In the genomic region with DNA sequence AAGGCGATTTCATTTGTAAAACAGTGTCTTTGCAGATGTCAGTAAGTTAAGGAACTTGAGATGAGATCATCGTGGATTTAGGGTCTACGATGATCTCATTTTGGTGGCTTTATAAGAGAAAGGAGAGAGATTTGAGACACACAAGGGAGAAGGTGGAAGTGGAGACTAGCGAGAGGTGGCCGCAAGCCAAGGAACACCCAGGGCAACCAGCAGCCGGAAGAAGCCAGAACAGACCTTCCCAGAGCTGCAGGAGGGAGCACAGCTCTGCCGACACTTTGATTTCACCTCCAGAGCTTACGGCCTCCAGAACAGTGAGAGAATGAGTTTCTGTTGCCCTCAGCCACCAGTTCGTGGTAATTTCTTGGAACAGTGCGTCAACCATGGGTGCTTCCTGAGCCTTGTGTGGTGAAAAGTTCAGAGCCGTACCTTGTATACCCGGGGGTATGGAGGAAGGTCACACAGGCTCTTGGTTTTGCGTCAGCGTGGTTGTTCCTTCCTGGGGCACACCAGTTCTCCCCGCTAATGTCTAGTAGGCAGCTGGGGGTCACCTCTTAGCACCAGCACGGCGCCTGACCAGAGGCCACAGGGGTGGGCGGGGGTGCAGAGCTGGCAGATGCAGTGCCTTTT, we compare ENCODE assay signal across 8 cellular contexts. TPM values are rescaled to one million over a fixed set of nuclear protein-coding genes. Genes with fewer than 3 reads are reported as not detected.
DNase-seq lines count a peak whose midpoint lies in the region; ATAC-seq lines count a peak whose summit lies in the region.

No MANE protein-coding gene starts in this region.

- H3K9me3 ChIP-seq in T-helper 17 cell (ENCODE audit: control insufficient read depth, low read length, poor library complexity, severe bottlenecking) (no peaks in the 10 kb centered on the region), adipocyte (ENCODE audit: control insufficient read depth, low read length) (no peaks in the 10 kb centered on the region)

- H3K36me3 Mint-ChIP-seq in T-helper 17 cell (ENCODE audit: low read depth) = no peaks in the 10 kb centered on the region

- H3K4me1 Mint-ChIP-seq in T-helper 17 cell = peaks cover 12% of the 10 kb centered on the region

- H3K27me3 Mint-ChIP-seq in T-helper 17 cell = no peaks in the 10 kb centered on the region

- peak overlapping the region; percentile 92 for H3K27ac Mint-ChIP-seq in T-helper 17 cell

- peak; percentile 15 to 59 (median 54) for DNase-seq in T-helper 17 cell
- no peak for DNase-seq in adipocyte (ENCODE audit: low read depth)
- DNase-seq in medulla oblongata (ENCODE audit: extremely low spot score) = peak; percentile 66
- DNase-seq in stimulated activated CD8-positive, alpha-beta memory T cell treated with anti-CD3 and anti-CD28 coated beads, Interleukin-4, amount 100 ng/mL, for 1 hour (ENCODE audit: low read depth in 2 of 2, low spot score in 1 of 2) = peak; percentile 26 to 51
- no peak for DNase-seq in NCI-H2107 treated with DMSO at 0.1 percent for 48 hours (lab: John Stamatoyannopoulos, UW; ENCODE audit: unreplicated experiment)

- peaks cover 38% of the 10 kb centered on the region for H3K4me1 ChIP-seq in adipocyte (ENCODE audit: control insufficient read depth, insufficient read depth, low read length)

- H3K9ac ChIP-seq in adipocyte (ENCODE audit: low read length) = peak overlapping the region; percentile 1

- no peaks in the 10 kb centered on the region for H3K27me3 ChIP-seq in adipocyte (replicated peaks; ENCODE audit: control insufficient read depth, insufficient read depth, low read length)

- peak overlapping the region; percentile 38 for H3K4me3 ChIP-seq in adipocyte (ENCODE audit: low read length)

- no peaks in the 10 kb centered on the region for H3K36me3 ChIP-seq in adipocyte (ENCODE audit: control insufficient read depth, insufficient read depth, low read length, severe bottlenecking)

- peak overlapping the region; percentile 83 for H3K4me3 Mint-ChIP-seq in T-helper 17 cell

- ATAC-seq in T-helper 17 cell = peak; percentile 95
- ATAC-seq in GM21737 (IDR thresholded peaks at IDR 0.05; ENCODE audit: unreplicated experiment) = no peak
- ATAC-seq in HG03108 (IDR thresholded peaks at IDR 0.05; ENCODE audit: unreplicated experiment) = no peak
- no peak for ATAC-seq in GM18870 (IDR thresholded peaks at IDR 0.05; ENCODE audit: unreplicated experiment)

RNA-seq across cellular contexts. Expression of a gene that starts 12.9 kb away (rescaled TPM):
- 100 to 1,000 TPM in 1 of 2 donors, 10 to 100 TPM in 1; 96.6 to 140 TPM for total RNA-seq in T-helper 17 cell

Comparison
In these comparisons a context has a peak if more than half of its experiments do, and no peak if none do; other contexts are left out.
1. DNase-seq: peak in T-helper 17 cell (3 of 3), medulla oblongata (single experiment) and stimulated activated CD8-positive, alpha-beta memory T cell treated with anti-CD3 and anti-CD28 coated beads, Interleukin-4, amount 100 ng/mL, for 1 hour (2 of 2); none in adipocyte (single experiment) and NCI-H2107 treated with DMSO at 0.1 percent for 48 hours (single experiment).